In the genomic region with DNA sequence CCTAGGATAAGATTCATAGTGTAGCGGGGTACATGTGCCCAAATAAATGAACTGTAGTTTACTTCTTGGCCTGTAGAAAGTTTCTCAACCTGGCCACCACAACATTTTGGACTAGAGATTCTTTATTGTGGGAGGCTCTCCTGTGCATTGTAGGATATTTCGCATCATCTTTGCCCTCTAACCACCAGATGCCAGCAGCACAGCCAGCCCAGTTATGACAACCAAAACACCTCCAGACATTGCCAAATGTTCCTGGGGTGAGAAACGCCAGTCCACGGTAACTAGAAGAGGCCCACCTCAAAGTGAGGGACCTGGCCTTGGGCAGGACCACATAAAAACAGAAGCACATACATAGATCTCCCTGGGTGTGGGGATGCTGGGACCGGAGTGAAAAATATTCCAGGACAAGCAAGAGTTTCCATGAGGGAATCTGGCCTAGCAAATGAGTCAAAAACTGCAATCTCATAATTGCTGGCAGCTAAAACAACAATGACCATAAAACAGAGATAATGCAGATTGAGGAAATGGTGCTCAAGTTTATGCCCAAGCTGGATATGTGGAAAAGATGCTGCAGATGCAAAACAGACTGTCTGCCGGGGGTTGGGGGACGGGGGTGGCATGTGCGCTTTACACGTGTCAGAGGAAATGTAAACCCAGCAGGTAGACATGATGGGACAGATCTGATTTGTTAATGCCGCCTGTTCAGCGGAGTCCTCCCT, we compare ENCODE assay signal across 17 cellular contexts. TPM values are rescaled to one million over a fixed set of nuclear protein-coding genes. Genes with fewer than 3 reads are reported as not detected.
A peak's percentile ranks its signal among the peaks of the same experiment; 100 is the strongest.
DNase-seq lines count a peak whose midpoint lies in the region; ATAC-seq, FAIRE-seq and TF ChIP-seq lines count a peak whose summit lies in the region.
"Had no signal": no experiment of that assay in that cellular context is flagged by ENCODE, and none has a peak within 500 bp of the region (broad histone marks: within the 10 kb centered on the region; RNA-seq: fewer than 3 reads in every experiment).

No MANE protein-coding gene starts in this region.

- H3K9me3 Mint-ChIP-seq in activated CD8-positive, alpha-beta T cell treated with anti-CD3 and anti-CD28 coated beads for 36 hours: no peaks in the 10 kb centered on the region
- H3K9me3 Mint-ChIP-seq: mesothelial cell of epicardium had no signal

- peak overlapping the region; percentile 62 for H3K27ac Mint-ChIP-seq in activated CD8-positive, alpha-beta T cell treated with anti-CD3 and anti-CD28 coated beads for 36 hours
- H3K27ac Mint-ChIP-seq: activated CD8-positive, alpha-beta memory T cell treated with anti-CD3 and anti-CD28 coated beads, Interleukin-2, amount 10 ng/mL, durations not matched to agents 7 days and 5 days; mesothelial cell of epicardium had no signal

- H3K27me3 Mint-ChIP-seq in activated CD8-positive, alpha-beta T cell treated with anti-CD3 and anti-CD28 coated beads for 36 hours: no peaks in the 10 kb centered on the region
- H3K27me3 Mint-ChIP-seq: activated CD8-positive, alpha-beta memory T cell treated with anti-CD3 and anti-CD28 coated beads, Interleukin-2, amount 10 ng/mL, durations not matched to agents 7 days and 5 days had no signal

- H2AFZ ChIP-seq in mammary epithelial cell (ENCODE audit: low read depth, low read length): no peak overlapping the region

- no peak for FAIRE-seq in pancreas (lab: Jason Lieb, UNC)
- FAIRE-seq: small intestine had no signal

- H3K9me3 ChIP-seq in breast epithelium (no peaks in the 10 kb centered on the region), mammary epithelial cell (replicated peaks; ENCODE audit: insufficient read depth, low read length) (no peaks in the 10 kb centered on the region), uterus (no peaks in the 10 kb centered on the region), pancreas (no peaks in the 10 kb centered on the region)
- H3K9me3 ChIP-seq: adrenal gland, gastroesophageal sphincter, HAP-1, stomach had no signal

- ATAC-seq in activated CD8-positive, alpha-beta T cell treated with anti-CD3 and anti-CD28 coated beads for 36 hours: no peak
- ATAC-seq in HG03025 (IDR thresholded peaks at IDR 0.05; ENCODE audit: low FRiP score, unreplicated experiment) (no peak), pancreas (no peak)
- ATAC-seq: activated CD8-positive, alpha-beta memory T cell treated with anti-CD3 and anti-CD28 coated beads, Interleukin-2, amount 10 ng/mL, durations not matched to agents 7 days and 5 days; gastroesophageal sphincter had no signal

- H3K4me1 Mint-ChIP-seq in activated CD8-positive, alpha-beta T cell treated with anti-CD3 and anti-CD28 coated beads for 36 hours (ENCODE audit: low read depth): peaks cover 81% of the 10 kb centered on the region

- POLR2A ChIA-PET in activated CD8-positive, alpha-beta T cell treated with anti-CD3 and anti-CD28 coated beads for 36 hours (lab: Charles Lee): interaction anchor here (1.1 kb wide), 2 partner anchors 8 to 20 kb away, joined by 3 read pairs; no protein-coding TSS in a partner anchor

- WGBS in mammary epithelial cell (ENCODE audit: low coverage, missing lambda C conversion rate): 73% methylated on average over 11 of the region's 11 CpGs
- WGBS in pancreas, 2 donors: 77 to 87% methylated on average over 11 of the region's 11 CpGs

- peaks cover 74% of the 10 kb centered on the region for H3K36me3 Mint-ChIP-seq in activated CD8-positive, alpha-beta T cell treated with anti-CD3 and anti-CD28 coated beads for 36 hours (ENCODE audit: low read depth)

- no peaks in the 10 kb centered on the region for H3K27me3 ChIP-seq in breast epithelium
- H3K27me3 ChIP-seq in mammary epithelial cell (ENCODE audit: insufficient read depth, low read length): no peaks in the 10 kb centered on the region
- no peaks in the 10 kb centered on the region for H3K27me3 ChIP-seq in uterus
- H3K27me3 ChIP-seq in pancreas: no peaks in the 10 kb centered on the region
- H3K27me3 ChIP-seq: adrenal gland, gastroesophageal sphincter, stomach had no signal

- in situ Hi-C loops in mammary epithelial cell (cut with MboI; ENCODE audit: low sequenced_read_pairs in 2 of 2): no loop called here

- intact Hi-C loops in breast epithelium (cut with DNase I; ENCODE audit: low total_unique reads) (no loop called here), mammary epithelial cell (cut with micrococcal nuclease) (no loop called here), uterus (cut with DNase I; ENCODE audit: low total_unique reads) (no loop called here), pancreas (cut with DNase I) (no loop called here)
- intact Hi-C loops in activated CD8-positive, alpha-beta T cell treated with anti-CD3 and anti-CD28 coated beads for 36 hours (cut with micrococcal nuclease): no loop called here

- H3K4me3 ChIP-seq in breast epithelium: no peak overlapping the region
- no peak overlapping the region for H3K4me3 ChIP-seq in mammary epithelial cell (replicated peaks in 1 of 3; ENCODE audit: insufficient read depth in 1 of 3, low read depth in 2 of 3, low read length in 3 of 3)
- H3K4me3 ChIP-seq in fibroblast of mammary gland (ENCODE audit: control insufficient read depth, low read depth, low read length): no peak overlapping the region
- H3K4me3 ChIP-seq in uterus: no peak overlapping the region
- H3K4me3 ChIP-seq in pancreas: no peak overlapping the region
- H3K4me3 ChIP-seq: adrenal gland, gastroesophageal sphincter, HAP-1, stomach had no signal

- H3K79me2 ChIP-seq in mammary epithelial cell (ENCODE audit: insufficient read depth, low read length): peaks cover 81% of the 10 kb centered on the region

- no peaks in the 10 kb centered on the region for H4K20me1 ChIP-seq in mammary epithelial cell (ENCODE audit: insufficient read depth, low read length)

- H3K4me2 ChIP-seq in mammary epithelial cell (ENCODE audit: insufficient read depth, low read depth, low read length): no peak overlapping the region

- H3K27ac ChIP-seq in breast epithelium (peak overlapping the region; percentile 8 to 42), mammary epithelial cell (ENCODE audit: insufficient read depth, low read depth, low read length) (no peak overlapping the region), uterus (peak overlapping the region; percentile 74 to 79), pancreas (no peak overlapping the region)
- H3K27ac ChIP-seq: gastroesophageal sphincter, stomach had no signal

- CTCF ChIA-PET in mammary epithelial cell (lab: Charles Lee; ENCODE audit: low non-redundant PET): no interaction called here
- CTCF ChIA-PET in activated CD8-positive, alpha-beta T cell treated with anti-CD3 and anti-CD28 coated beads for 36 hours (lab: Charles Lee): interaction anchor here (1.8 kb wide), 1 partner anchor 37 kb away, joined by 5 read pairs; no protein-coding TSS in a partner anchor

- H3K4me1 ChIP-seq in breast epithelium (no peaks in the 10 kb centered on the region), mammary epithelial cell (ENCODE audit: insufficient read depth, low read length) (peaks cover 9% of the 10 kb centered on the region), uterus (peaks cover 0 to 7% of the 10 kb centered on the region in 2 donors), pancreas (peaks cover 13 to 46% (median 40%) of the 10 kb centered on the region in 3 donors)

- no peak overlapping the region for H3K9ac ChIP-seq in mammary epithelial cell (ENCODE audit: insufficient read depth, low read length)

- DNase-seq in breast epithelium (ENCODE audit: low spot score in 2 of 2) (no peak), mammary epithelial cell (no peak), fibroblast of mammary gland (ENCODE audit: low read depth) (peak; percentile 54), uterus (peak in 1 of 2 donors; percentile 38), medulla oblongata (ENCODE audit: extremely low spot score) (no peak), pancreas (no peak)
- DNase-seq in activated CD8-positive, alpha-beta T cell treated with anti-CD3 and anti-CD28 coated beads for 36 hours: no peak
- DNase-seq: activated CD8-positive, alpha-beta memory T cell treated with anti-CD3 and anti-CD28 coated beads, Interleukin-2, amount 10 ng/mL, durations not matched to agents 7 days and 5 days; DMS79; NCI-H446; small intestine; stomach had no signal

- BruUV-seq in mammary epithelial cell (replicated peaks; lab: Mats Ljungman, UMichigan): no TSS peak

- H3K36me3 ChIP-seq in breast epithelium (no peaks in the 10 kb centered on the region), mammary epithelial cell (ENCODE audit: insufficient read depth, low read length) (no peaks in the 10 kb centered on the region), uterus (no peaks in the 10 kb centered on the region), pancreas (no peaks in the 10 kb centered on the region)
- H3K36me3 ChIP-seq: adrenal gland, gastroesophageal sphincter, HAP-1, stomach had no signal

- H3K4me3 Mint-ChIP-seq in activated CD8-positive, alpha-beta T cell treated with anti-CD3 and anti-CD28 coated beads for 36 hours: no peak overlapping the region
- H3K4me3 Mint-ChIP-seq: activated CD8-positive, alpha-beta memory T cell treated with anti-CD3 and anti-CD28 coated beads, Interleukin-2, amount 10 ng/mL, durations not matched to agents 7 days and 5 days; mesothelial cell of epicardium had no signal

- no peak for TF ChIP-seq CTCF in breast epithelium (IDR thresholded peaks at IDR 0.05)
- TF ChIP-seq CTCF in mammary epithelial cell (conservative IDR thresholded peaks at IDR 0.05 in 1 of 2, IDR thresholded peaks at IDR 0.05 in 1 of 2; ENCODE audit: extremely low read depth in 1 of 2, insufficient read depth in 1 of 2, low read depth in 1 of 2, low read length in 2 of 2): no peak
- TF ChIP-seq CTCF in activated CD8-positive, alpha-beta T cell treated with anti-CD3 and anti-CD28 coated beads for 36 hours (IDR thresholded peaks at IDR 0.05): no peak
- TF ChIP-seq CTCF in fibroblast of mammary gland (conservative IDR thresholded peaks at IDR 0.05; ENCODE audit: control insufficient read depth, insufficient read depth, low read depth, low read length): no peak
- no peak for TF ChIP-seq CTCF in uterus (IDR thresholded peaks at IDR 0.05)
- TF ChIP-seq CTCF in pancreas (IDR thresholded peaks at IDR 0.05): no peak

- no peak for TF ChIP-seq POLR2A in breast epithelium (IDR thresholded peaks at IDR 0.05)
- TF ChIP-seq POLR2A in uterus (IDR thresholded peaks at IDR 0.05): no peak

- dilution Hi-C loops in mammary epithelial cell (cut with HindIII; ENCODE audit: low sequenced_read_pairs): no loop called here

RNA-seq across cellular contexts. Expression of gene ARHGEF3, which starts 39.7 kb away (rescaled TPM):
- 10 to 100 TPM; 11.0 to 45.4 (median 25.2) TPM for total RNA-seq in breast epithelium
- total RNA-seq in mammary epithelial cell: 10 to 100 TPM; 17.5 to 43.7 TPM
- 30.8 TPM for polyA plus RNA-seq in mammary epithelial cell
- polyA minus RNA-seq in mammary epithelial cell: 44.5 TPM
- 10 to 100 TPM; 63.0 to 66.5 TPM for total RNA-seq in activated CD8-positive, alpha-beta T cell treated with anti-CD3 and anti-CD28 coated beads for 36 hours
- 10 to 100 TPM; 15.9 to 79.4 (median 44.8) TPM for total RNA-seq in uterus
- total RNA-seq in pancreas: 10 to 100 TPM; 12.6 to 36.5 (median 26.8) TPM
- 10 to 100 TPM; 11.4 to 11.8 TPM for polyA plus RNA-seq in pancreas

Comparison
In these comparisons a context has a peak if more than half of its experiments do, and no peak if none do; other contexts are left out.
1. H3K27ac ChIP-seq: peak in breast epithelium (2 of 2) and uterus (2 of 2); none in mammary epithelial cell (single experiment) and pancreas (0 of 4).